ENCODE assay signal across 11 cellular contexts in the genomic region with DNA sequence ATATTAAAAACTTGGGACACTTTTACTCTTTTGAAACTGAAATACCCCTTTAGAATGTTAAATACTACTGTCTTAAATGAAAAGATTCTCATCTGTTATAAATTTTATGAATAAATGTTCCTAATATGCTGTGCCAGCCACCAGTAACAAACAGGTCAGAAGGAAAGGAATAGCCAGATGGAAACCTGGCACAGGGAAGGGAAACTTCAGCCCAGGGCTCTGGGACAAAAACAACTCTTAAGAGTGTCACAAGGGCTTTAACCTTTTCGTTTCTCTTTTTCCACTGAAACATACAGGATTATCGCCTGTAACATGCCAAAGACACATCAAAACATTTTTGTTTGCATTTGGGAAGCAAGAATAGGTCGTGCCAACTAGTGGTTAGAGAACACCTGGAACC.
"Had no signal": no experiment of that assay in that cellular context is flagged by ENCODE, and none has a peak within 500 bp of the region (broad histone marks: within the 10 kb centered on the region; RNA-seq: fewer than 3 reads in every experiment).

No MANE protein-coding gene starts in this region.

- DNase-seq: activated effector memory CD4-positive, alpha-beta T cell treated with anti-CD3 and anti-CD28 coated beads, Interleukin-2, amount 50 U/mL, for 16 hours; activated T-cell treated with anti-CD3 and anti-CD28 coated beads, Interleukin-2, amount 50 U/mL, for 24 hours; effector memory CD4-positive, alpha-beta T cell; posterior cingulate gyrus; right lobe of liver; SJCRH30; stimulated activated CD4-positive, alpha-beta T cell treated with anti-CD3 and anti-CD28 coated beads, Interleukin-2, amount 100 ng/mL, for 24 hours; stimulated activated naive CD4-positive, alpha-beta T cell treated with Interleukin-2 at 50 U/mL for 16 hours had no signal

- H3K4me3 ChIP-seq: right lobe of liver, SJCRH30 had no signal

- H3K4me1 ChIP-seq: right lobe of liver, SJCRH30 had no signal

- H3K9me3 Mint-ChIP-seq: activated T-cell treated with anti-CD3 and anti-CD28 coated beads, Interleukin-2, amount 50 U/mL, for 24 hours; T-helper 2 cell treated with Interferon-gamma antibody and Interleukin-4, amounts not matched to agents 5 μg/mL and 100 μg/mL, for 36 hours had no signal

- ATAC-seq: activated CD4-positive, CD25-positive, alpha-beta regulatory T cell treated with anti-CD3 and anti-CD28 coated beads, Interleukin-2, amount 50 U/mL, for 24 hours; right lobe of liver had no signal

- H3K27ac Mint-ChIP-seq: activated naive CD8-positive, alpha-beta T cell; activated T-cell treated with anti-CD3 and anti-CD28 coated beads, Interleukin-2, amount 50 U/mL, for 24 hours; T-helper 2 cell treated with Interferon-gamma antibody and Interleukin-4, amounts not matched to agents 5 μg/mL and 100 μg/mL, for 36 hours had no signal

- H3K27me3 ChIP-seq: right lobe of liver, SJCRH30 had no signal

- H3K27ac ChIP-seq: right lobe of liver, SJCRH30 had no signal

- H3K9me3 ChIP-seq: right lobe of liver, SJCRH30 had no signal

- H3K27me3 Mint-ChIP-seq: activated naive CD8-positive, alpha-beta T cell; activated T-cell treated with anti-CD3 and anti-CD28 coated beads, Interleukin-2, amount 50 U/mL, for 24 hours had no signal

- H3K4me3 Mint-ChIP-seq: activated naive CD8-positive, alpha-beta T cell; activated T-cell treated with anti-CD3 and anti-CD28 coated beads, Interleukin-2, amount 50 U/mL, for 24 hours; T-helper 2 cell treated with Interferon-gamma antibody and Interleukin-4, amounts not matched to agents 5 μg/mL and 100 μg/mL, for 36 hours had no signal
